Comparison of ENCODE assay signal across 8 cellular contexts in genomic region chr20:18287546-18287914, GRCh38. TPM values are rescaled to one million over a fixed set of nuclear protein-coding genes. Genes with fewer than 3 reads are reported as not detected.
DNase-seq lines count a peak whose midpoint lies in the region; ATAC-seq, FAIRE-seq and TF ChIP-seq lines count a peak whose summit lies in the region.

No MANE protein-coding gene starts in this region.

- ATAC-seq in GM18858 (IDR thresholded peaks at IDR 0.05; ENCODE audit: unreplicated experiment): no peak

- H3K79me2 ChIP-seq in astrocyte (ENCODE audit: insufficient read depth, low read length): peaks cover 42% of the 10 kb centered on the region

- H3K4me1 ChIP-seq in astrocyte (ENCODE audit: insufficient read depth, low read length): peaks cover 12% of the 10 kb centered on the region
- H3K4me1 ChIP-seq in liver (ENCODE audit: control insufficient read depth in 4 of 4, insufficient read depth in 4 of 4, low read length in 3 of 4): peaks cover 4 to 20% (median 11%) of the 10 kb centered on the region in 4 donors
- H3K4me1 ChIP-seq in tibial artery: peaks cover 0 to 21% (median 13%) of the 10 kb centered on the region in 4 donors

- TF ChIP-seq RAD21 in liver (IDR thresholded peaks at IDR 0.05): no peak

- H2AFZ ChIP-seq in astrocyte (ENCODE audit: low read depth, low read length): peak overlapping the region; percentile 99

- 11% methylated on average over 11 of the region's 11 CpGs for WGBS in liver

- TF ChIP-seq CTCF in astrocyte (IDR thresholded peaks at IDR 0.05; ENCODE audit: insufficient read depth, low read depth, low read length) (no peak), liver (IDR thresholded peaks at IDR 0.05; ENCODE audit: low read depth, low read length, missing input control) (no peak), tibial artery (IDR thresholded peaks at IDR 0.05) (no peak)

- no peak for FAIRE-seq in astrocyte (lab: Jason Lieb, UNC)

- CTCF ChIA-PET in activated naive CD4-positive, alpha-beta T cell treated with anti-CD3 and anti-CD28 coated beads, Interleukin-2, amount 10 ng/mL, durations not matched to agents 7 days and 5 days (lab: Charles Lee): interaction anchor here (1.0 kb wide), 2 partner anchors 12 to 507 kb away, joined by 3 to 4 read pairs; no protein-coding TSS in a partner anchor

- peaks cover 20% of the 10 kb centered on the region for H3K27me3 Mint-ChIP-seq in activated naive CD4-positive, alpha-beta T cell treated with anti-CD3 and anti-CD28 coated beads, Interleukin-2, amount 10 ng/mL, durations not matched to agents 7 days and 5 days
- H3K27me3 Mint-ChIP-seq in astrocyte (ENCODE audit: low read depth, unreplicated experiment): peaks cover 9% of the 10 kb centered on the region

- peak overlapping the region; percentile 97 for H3K27ac Mint-ChIP-seq in activated naive CD4-positive, alpha-beta T cell treated with anti-CD3 and anti-CD28 coated beads, Interleukin-2, amount 10 ng/mL, durations not matched to agents 7 days and 5 days
- H3K27ac Mint-ChIP-seq in astrocyte (ENCODE audit: unreplicated experiment): peak overlapping the region; percentile 97

- peak overlapping the region; percentile 92 for H3K4me2 ChIP-seq in astrocyte (ENCODE audit: low read length)

- DNase-seq in activated naive CD4-positive, alpha-beta T cell treated with anti-CD3 and anti-CD28 coated beads, Interleukin-2, amount 10 ng/mL, durations not matched to agents 7 days and 5 days: no peak
- no peak for DNase-seq in activated naive CD4-positive, alpha-beta T cell treated with anti-CD3 and anti-CD28 coated beads, Interleukin-2, amount 50 U/mL, for 16 hours
- no peak for DNase-seq in astrocyte (ENCODE audit: low read depth)
- no peak for DNase-seq in tibial artery
- no peak for DNase-seq in midbrain (lab: John Stamatoyannopoulos, UW)
- DNase-seq in G401 (ENCODE audit: low spot score): no peak

- in situ Hi-C loops in G401 (cut with HindIII; ENCODE audit: low sequenced_read_pairs): no loop called here

- peaks cover 4% of the 10 kb centered on the region for H4K20me1 ChIP-seq in astrocyte (ENCODE audit: insufficient read depth, low read length)

- H3K9ac ChIP-seq in astrocyte (ENCODE audit: low read length) (peak overlapping the region; percentile 90), liver (ENCODE audit: low read depth in 1 of 2, low read length in 2 of 2) (peak overlapping the region; percentile 77 to 78)

- H3K9me3 ChIP-seq in astrocyte (ENCODE audit: insufficient read depth, low read depth, low read length) (peaks cover 7% of the 10 kb centered on the region), liver (ENCODE audit: control insufficient read depth in 4 of 4, low read length in 3 of 4) (peaks cover 1 to 19% (median 18%) of the 10 kb centered on the region in 4 donors), tibial artery (peaks cover 0 to 16% (median 4%) of the 10 kb centered on the region in 3 donors)

- H3K27ac ChIP-seq in astrocyte (ENCODE audit: low read depth, low read length): peak overlapping the region; percentile 97
- H3K27ac ChIP-seq in liver (ENCODE audit: low read depth in 1 of 2, low read length in 2 of 2): peak overlapping the region; percentile 83 to 95
- H3K27ac ChIP-seq in tibial artery: peak overlapping the region; percentile 81 to 95

- H3K9me3 Mint-ChIP-seq in activated naive CD4-positive, alpha-beta T cell treated with anti-CD3 and anti-CD28 coated beads, Interleukin-2, amount 10 ng/mL, durations not matched to agents 7 days and 5 days: peaks cover 20% of the 10 kb centered on the region
- H3K9me3 Mint-ChIP-seq in astrocyte (ENCODE audit: unreplicated experiment): peaks cover 20% of the 10 kb centered on the region

- intact Hi-C loops in tibial artery (cut with DNase I; ENCODE audit: low total_unique reads): no loop called here

- H3K27me3 ChIP-seq in astrocyte (ENCODE audit: insufficient read depth, low read length) (peaks cover 5% of the 10 kb centered on the region), liver (ENCODE audit: control insufficient read depth in 4 of 4, insufficient read depth in 4 of 4, low read length in 3 of 4) (peaks cover 0 to 9% (median 3%) of the 10 kb centered on the region in 4 donors), tibial artery (no peaks in the 10 kb centered on the region)

- H3K4me3 ChIP-seq in astrocyte (ENCODE audit: insufficient read depth, low read depth, low read length) (peak overlapping the region; percentile 87), liver (ENCODE audit: low read depth in 1 of 3, low read length in 3 of 3) (peak overlapping the region; percentile 72 to 96 (median 87)), tibial artery (peak overlapping the region; percentile 73 to 95)

- peaks cover 27% of the 10 kb centered on the region for H3K4me1 Mint-ChIP-seq in activated naive CD4-positive, alpha-beta T cell treated with anti-CD3 and anti-CD28 coated beads, Interleukin-2, amount 10 ng/mL, durations not matched to agents 7 days and 5 days
- H3K4me1 Mint-ChIP-seq in astrocyte (ENCODE audit: low read depth, unreplicated experiment): peaks cover 9% of the 10 kb centered on the region

- H3K4me3 Mint-ChIP-seq in activated naive CD4-positive, alpha-beta T cell treated with anti-CD3 and anti-CD28 coated beads, Interleukin-2, amount 10 ng/mL, durations not matched to agents 7 days and 5 days: peak overlapping the region; percentile 95
- H3K4me3 Mint-ChIP-seq in astrocyte (ENCODE audit: unreplicated experiment): peak overlapping the region; percentile 94

- H3K36me3 Mint-ChIP-seq in activated naive CD4-positive, alpha-beta T cell treated with anti-CD3 and anti-CD28 coated beads, Interleukin-2, amount 10 ng/mL, durations not matched to agents 7 days and 5 days: peaks cover 21% of the 10 kb centered on the region
- peaks cover 14% of the 10 kb centered on the region for H3K36me3 Mint-ChIP-seq in astrocyte (ENCODE audit: low read depth, unreplicated experiment)

- H3K36me3 ChIP-seq in astrocyte (ENCODE audit: insufficient read depth, low read length) (peaks cover 2% of the 10 kb centered on the region), liver (ENCODE audit: control insufficient read depth in 4 of 4, insufficient read depth in 3 of 4, low read depth in 1 of 4, low read length in 3 of 4) (peaks cover 0 to 3% (median 2%) of the 10 kb centered on the region in 4 donors), tibial artery (peaks cover 0 to 3% (median 0%) of the 10 kb centered on the region in 3 donors)

TF ChIP-seq in liver, 16 proteins besides CTCF, POLR2A, EP300 and RAD21 (continues in another document):
- TF ChIP-seq TAF1 (conservative IDR thresholded peaks at IDR 0.05): no peak
- TF ChIP-seq FOXA1 (IDR thresholded peaks at IDR 0.05): no peak
- no peak for TF ChIP-seq MAX (IDR thresholded peaks at IDR 0.05)
- TF ChIP-seq ATF3 (IDR thresholded peaks at IDR 0.05): no peak
- no peak for TF ChIP-seq ZBTB33 (IDR thresholded peaks at IDR 0.05)
- TF ChIP-seq EGR1 (IDR thresholded peaks at IDR 0.05; ENCODE audit: low read depth in 2 of 2): no peak
- TF ChIP-seq, protein P1, sequence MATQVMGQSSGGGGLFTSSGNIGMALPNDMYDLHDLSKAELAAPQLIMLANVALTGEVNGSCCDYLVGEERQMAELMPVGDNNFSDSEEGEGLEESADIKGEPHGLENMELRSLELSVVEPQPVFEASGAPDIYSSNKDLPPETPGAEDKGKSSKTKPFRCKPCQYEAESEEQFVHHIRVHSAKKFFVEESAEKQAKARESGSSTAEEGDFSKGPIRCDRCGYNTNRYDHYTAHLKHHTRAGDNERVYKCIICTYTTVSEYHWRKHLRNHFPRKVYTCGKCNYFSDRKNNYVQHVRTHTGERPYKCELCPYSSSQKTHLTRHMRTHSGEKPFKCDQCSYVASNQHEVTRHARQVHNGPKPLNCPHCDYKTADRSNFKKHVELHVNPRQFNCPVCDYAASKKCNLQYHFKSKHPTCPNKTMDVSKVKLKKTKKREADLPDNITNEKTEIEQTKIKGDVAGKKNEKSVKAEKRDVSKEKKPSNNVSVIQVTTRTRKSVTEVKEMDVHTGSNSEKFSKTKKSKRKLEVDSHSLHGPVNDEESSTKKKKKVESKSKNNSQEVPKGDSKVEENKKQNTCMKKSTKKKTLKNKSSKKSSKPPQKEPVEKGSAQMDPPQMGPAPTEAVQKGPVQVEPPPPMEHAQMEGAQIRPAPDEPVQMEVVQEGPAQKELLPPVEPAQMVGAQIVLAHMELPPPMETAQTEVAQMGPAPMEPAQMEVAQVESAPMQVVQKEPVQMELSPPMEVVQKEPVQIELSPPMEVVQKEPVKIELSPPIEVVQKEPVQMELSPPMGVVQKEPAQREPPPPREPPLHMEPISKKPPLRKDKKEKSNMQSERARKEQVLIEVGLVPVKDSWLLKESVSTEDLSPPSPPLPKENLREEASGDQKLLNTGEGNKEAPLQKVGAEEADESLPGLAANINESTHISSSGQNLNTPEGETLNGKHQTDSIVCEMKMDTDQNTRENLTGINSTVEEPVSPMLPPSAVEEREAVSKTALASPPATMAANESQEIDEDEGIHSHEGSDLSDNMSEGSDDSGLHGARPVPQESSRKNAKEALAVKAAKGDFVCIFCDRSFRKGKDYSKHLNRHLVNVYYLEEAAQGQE (IDR thresholded peaks at IDR 0.05): no peak
- TF ChIP-seq RXRA (IDR thresholded peaks at IDR 0.05): no peak
- TF ChIP-seq HNF4G (IDR thresholded peaks at IDR 0.05): no peak
- TF ChIP-seq GABPA (IDR thresholded peaks at IDR 0.05 in 1 of 2, conservative IDR thresholded peaks at IDR 0.05 in 1 of 2): no peak
- no peak for TF ChIP-seq YY1 (IDR thresholded peaks at IDR 0.05)

RNA-seq across cellular contexts. Expression of gene ZNF133, which starts 0.8 kb away (rescaled TPM):
- total RNA-seq in astrocyte (10.7 and 12.5 TPM in 2 replicates), liver (1 to 10 TPM; 8.4 to 9.5 TPM)
- 1 to 10 TPM; 3.4 to 3.6 TPM for polyA plus RNA-seq in liver
- total RNA-seq in G401 (2014; rRNA removed; shearing (Covaris generic)): 23.2 and 32.2 TPM in 2 replicates
